Comparison of ENCODE assay signal across 2 cellular contexts in the genomic region with DNA sequence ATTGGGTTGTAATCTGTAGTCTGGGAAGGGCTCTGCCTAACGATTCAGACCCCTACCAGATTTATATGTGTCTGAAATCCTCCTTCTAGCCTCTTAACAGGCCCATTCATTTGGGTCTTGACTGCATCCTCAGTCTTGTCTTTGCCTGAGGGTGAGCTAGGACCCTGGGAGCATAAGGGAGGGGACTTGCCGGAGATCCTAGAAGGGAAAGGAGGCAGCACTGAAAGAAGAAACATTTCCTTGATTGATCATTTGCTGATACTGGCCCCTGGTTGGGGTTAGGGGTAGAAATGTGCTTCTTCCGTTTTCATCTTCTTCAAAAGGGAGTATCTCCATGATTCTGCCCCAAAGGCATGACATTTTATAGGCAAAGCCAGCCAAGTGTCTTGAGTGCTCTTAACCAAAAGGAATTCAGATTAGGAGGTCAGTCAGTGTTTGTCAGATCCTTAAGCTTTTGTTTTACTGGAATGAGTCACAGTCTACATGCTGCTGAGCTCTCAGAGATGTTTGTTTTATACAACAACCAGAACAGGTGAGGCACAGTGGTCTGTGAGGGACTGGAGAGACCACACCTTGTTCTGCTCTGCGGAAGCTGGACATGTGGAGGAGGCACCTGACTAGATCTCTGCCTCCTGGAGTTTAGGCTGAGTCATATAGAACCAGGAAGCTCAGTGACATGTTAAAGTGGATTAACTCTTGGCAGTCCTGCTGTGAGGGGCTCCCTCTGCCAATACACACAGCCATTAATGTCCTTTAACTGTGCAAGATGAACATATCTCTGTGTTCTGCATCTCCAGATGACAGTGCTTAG.
TF ChIP-seq lines count a peak whose summit lies in the region.

No MANE protein-coding gene starts in this region.

TF ChIP-seq in HCT116, 20 proteins besides CTCF, POLR2A, EP300 and RAD21:
- peak; percentile 90 for TF ChIP-seq FOSL1 (IDR thresholded peaks at IDR 0.05; ENCODE audit: low read depth)
- TF ChIP-seq JUND (IDR thresholded peaks at IDR 0.05) = peak; percentile 96
- TF ChIP-seq SRF (IDR thresholded peaks at IDR 0.05; ENCODE audit: low read depth) = peak; percentile 73
- peak; percentile 96 for TF ChIP-seq SP1 (IDR thresholded peaks at IDR 0.05; ENCODE audit: low read depth)
- TF ChIP-seq CBX3 (IDR thresholded peaks at IDR 0.05; ENCODE audit: low read depth) = peak; percentile 76
- TF ChIP-seq SIN3A (IDR thresholded peaks at IDR 0.05; ENCODE audit: low read depth) = peak; percentile 95
- TF ChIP-seq, protein P1, sequence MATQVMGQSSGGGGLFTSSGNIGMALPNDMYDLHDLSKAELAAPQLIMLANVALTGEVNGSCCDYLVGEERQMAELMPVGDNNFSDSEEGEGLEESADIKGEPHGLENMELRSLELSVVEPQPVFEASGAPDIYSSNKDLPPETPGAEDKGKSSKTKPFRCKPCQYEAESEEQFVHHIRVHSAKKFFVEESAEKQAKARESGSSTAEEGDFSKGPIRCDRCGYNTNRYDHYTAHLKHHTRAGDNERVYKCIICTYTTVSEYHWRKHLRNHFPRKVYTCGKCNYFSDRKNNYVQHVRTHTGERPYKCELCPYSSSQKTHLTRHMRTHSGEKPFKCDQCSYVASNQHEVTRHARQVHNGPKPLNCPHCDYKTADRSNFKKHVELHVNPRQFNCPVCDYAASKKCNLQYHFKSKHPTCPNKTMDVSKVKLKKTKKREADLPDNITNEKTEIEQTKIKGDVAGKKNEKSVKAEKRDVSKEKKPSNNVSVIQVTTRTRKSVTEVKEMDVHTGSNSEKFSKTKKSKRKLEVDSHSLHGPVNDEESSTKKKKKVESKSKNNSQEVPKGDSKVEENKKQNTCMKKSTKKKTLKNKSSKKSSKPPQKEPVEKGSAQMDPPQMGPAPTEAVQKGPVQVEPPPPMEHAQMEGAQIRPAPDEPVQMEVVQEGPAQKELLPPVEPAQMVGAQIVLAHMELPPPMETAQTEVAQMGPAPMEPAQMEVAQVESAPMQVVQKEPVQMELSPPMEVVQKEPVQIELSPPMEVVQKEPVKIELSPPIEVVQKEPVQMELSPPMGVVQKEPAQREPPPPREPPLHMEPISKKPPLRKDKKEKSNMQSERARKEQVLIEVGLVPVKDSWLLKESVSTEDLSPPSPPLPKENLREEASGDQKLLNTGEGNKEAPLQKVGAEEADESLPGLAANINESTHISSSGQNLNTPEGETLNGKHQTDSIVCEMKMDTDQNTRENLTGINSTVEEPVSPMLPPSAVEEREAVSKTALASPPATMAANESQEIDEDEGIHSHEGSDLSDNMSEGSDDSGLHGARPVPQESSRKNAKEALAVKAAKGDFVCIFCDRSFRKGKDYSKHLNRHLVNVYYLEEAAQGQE (IDR thresholded peaks at IDR 0.05; ENCODE audit: low read depth) = no peak
- TF ChIP-seq, protein P2, sequence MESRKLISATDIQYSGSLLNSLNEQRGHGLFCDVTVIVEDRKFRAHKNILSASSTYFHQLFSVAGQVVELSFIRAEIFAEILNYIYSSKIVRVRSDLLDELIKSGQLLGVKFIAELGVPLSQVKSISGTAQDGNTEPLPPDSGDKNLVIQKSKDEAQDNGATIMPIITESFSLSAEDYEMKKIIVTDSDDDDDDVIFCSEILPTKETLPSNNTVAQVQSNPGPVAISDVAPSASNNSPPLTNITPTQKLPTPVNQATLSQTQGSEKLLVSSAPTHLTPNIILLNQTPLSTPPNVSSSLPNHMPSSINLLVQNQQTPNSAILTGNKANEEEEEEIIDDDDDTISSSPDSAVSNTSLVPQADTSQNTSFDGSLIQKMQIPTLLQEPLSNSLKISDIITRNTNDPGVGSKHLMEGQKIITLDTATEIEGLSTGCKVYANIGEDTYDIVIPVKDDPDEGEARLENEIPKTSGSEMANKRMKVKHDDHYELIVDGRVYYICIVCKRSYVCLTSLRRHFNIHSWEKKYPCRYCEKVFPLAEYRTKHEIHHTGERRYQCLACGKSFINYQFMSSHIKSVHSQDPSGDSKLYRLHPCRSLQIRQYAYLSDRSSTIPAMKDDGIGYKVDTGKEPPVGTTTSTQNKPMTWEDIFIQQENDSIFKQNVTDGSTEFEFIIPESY (IDR thresholded peaks at IDR 0.05; ENCODE audit: extremely low read depth, insufficient replicate concordance, low read length) = peak; percentile 1
- TF ChIP-seq EZH2phosphoT487 (IDR thresholded peaks at IDR 0.05; ENCODE audit: borderline replicate concordance) = no peak
- peak; percentile 72 for TF ChIP-seq CEBPB (IDR thresholded peaks at IDR 0.05; ENCODE audit: low read depth)
- TF ChIP-seq, protein P3, sequence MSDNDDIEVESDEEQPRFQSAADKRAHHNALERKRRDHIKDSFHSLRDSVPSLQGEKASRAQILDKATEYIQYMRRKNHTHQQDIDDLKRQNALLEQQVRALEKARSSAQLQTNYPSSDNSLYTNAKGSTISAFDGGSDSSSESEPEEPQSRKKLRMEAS (IDR thresholded peaks at IDR 0.05) = peak; percentile 91
- no peak for TF ChIP-seq ZFX (IDR thresholded peaks at IDR 0.05)
- TF ChIP-seq, protein P4, sequence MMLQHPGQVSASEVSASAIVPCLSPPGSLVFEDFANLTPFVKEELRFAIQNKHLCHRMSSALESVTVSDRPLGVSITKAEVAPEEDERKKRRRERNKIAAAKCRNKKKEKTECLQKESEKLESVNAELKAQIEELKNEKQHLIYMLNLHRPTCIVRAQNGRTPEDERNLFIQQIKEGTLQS (IDR thresholded peaks at IDR 0.05) = no peak
- no peak for TF ChIP-seq ZNF274 (IDR thresholded peaks at IDR 0.05; ENCODE audit: low read depth, low read length)
- peak; percentile 63 for TF ChIP-seq TCF7L2 (IDR thresholded peaks at IDR 0.05; ENCODE audit: borderline replicate concordance, extremely low read depth, insufficient read depth, insufficient read length)
- peak; percentile 65 for TF ChIP-seq ELF1 (IDR thresholded peaks at IDR 0.05; ENCODE audit: borderline replicate concordance, low read depth)
- peak; percentile 58 for TF ChIP-seq POLR2AphosphoS5 (IDR thresholded peaks at IDR 0.05; ENCODE audit: low read depth, low read length)
TF ChIP-seq in HCT116: peak in this region for 12.

TF ChIP-seq in H1, 55 proteins besides CTCF, POLR2A, EP300 and RAD21:
- no peak for TF ChIP-seq SP2 (IDR thresholded peaks at IDR 0.05; ENCODE audit: low read length)
- peak; percentile 47; the same call in 1 of the 2 replicates for TF ChIP-seq BACH1 (IDR thresholded peaks at IDR 0.05; ENCODE audit: low read length)
- TF ChIP-seq, protein P5, sequence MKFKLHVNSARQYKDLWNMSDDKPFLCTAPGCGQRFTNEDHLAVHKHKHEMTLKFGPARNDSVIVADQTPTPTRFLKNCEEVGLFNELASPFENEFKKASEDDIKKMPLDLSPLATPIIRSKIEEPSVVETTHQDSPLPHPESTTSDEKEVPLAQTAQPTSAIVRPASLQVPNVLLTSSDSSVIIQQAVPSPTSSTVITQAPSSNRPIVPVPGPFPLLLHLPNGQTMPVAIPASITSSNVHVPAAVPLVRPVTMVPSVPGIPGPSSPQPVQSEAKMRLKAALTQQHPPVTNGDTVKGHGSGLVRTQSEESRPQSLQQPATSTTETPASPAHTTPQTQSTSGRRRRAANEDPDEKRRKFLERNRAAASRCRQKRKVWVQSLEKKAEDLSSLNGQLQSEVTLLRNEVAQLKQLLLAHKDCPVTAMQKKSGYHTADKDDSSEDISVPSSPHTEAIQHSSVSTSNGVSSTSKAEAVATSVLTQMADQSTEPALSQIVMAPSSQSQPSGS (IDR thresholded peaks at IDR 0.05; ENCODE audit: low read length) = no peak
- peak; percentile 57; the same call in 1 of the 2 replicates for TF ChIP-seq POLR2AphosphoS5 (IDR thresholded peaks at IDR 0.05; ENCODE audit: low read depth, low read length)
- TF ChIP-seq KDM5A (IDR thresholded peaks at IDR 0.05; ENCODE audit: low read length) = no peak
- TF ChIP-seq MAFK (IDR thresholded peaks at IDR 0.05; ENCODE audit: low read depth, low read length) = peak; percentile 27; the same call in 1 of the 2 replicates
- TF ChIP-seq, protein P3 (IDR thresholded peaks at IDR 0.05) = peak; percentile 47; the same call in 1 of the 2 replicates
- peak; percentile 32 for TF ChIP-seq TBP (IDR thresholded peaks at IDR 0.05; ENCODE audit: low read depth, low read length)
- TF ChIP-seq SP4 (IDR thresholded peaks at IDR 0.05; ENCODE audit: low read length) = no peak
- no peak for TF ChIP-seq TEAD4 (IDR thresholded peaks at IDR 0.05; ENCODE audit: low read depth, low read length)
- TF ChIP-seq NANOG (IDR thresholded peaks at IDR 0.05; ENCODE audit: insufficient read depth, low read depth, low read length, poor library complexity, severe bottlenecking) = peak; percentile 20
- TF ChIP-seq CEBPB (IDR thresholded peaks at IDR 0.05; ENCODE audit: low read depth, low read length) = no peak
- peak; percentile 84 for TF ChIP-seq CTBP2 (IDR thresholded peaks at IDR 0.05; ENCODE audit: borderline replicate concordance, insufficient read depth, insufficient read length, low read length)
- TF ChIP-seq BRCA1 (IDR thresholded peaks at IDR 0.05; ENCODE audit: low read depth, low read length) = no peak
- TF ChIP-seq HDAC6 (IDR thresholded peaks at IDR 0.05; ENCODE audit: low read depth, low read length) = no peak
- peak; percentile 83 for TF ChIP-seq JUND (IDR thresholded peaks at IDR 0.05; ENCODE audit: low read length)
- TF ChIP-seq TAF1 (IDR thresholded peaks at IDR 0.05; ENCODE audit: low read depth, low read length) = peak; percentile 52; the same call in 1 of the 2 replicates
TF ChIP-seq in H1: peak in this region for 9.
